24 cellular contexts compared by ENCODE assay signal in genomic region chrX:44889824-44890223, GRCh38. TPM values are rescaled to one million over a fixed set of nuclear protein-coding genes. Genes with fewer than 3 reads are reported as not detected.
DNase-seq lines count a peak whose midpoint lies in the region; ATAC-seq, FAIRE-seq and TF ChIP-seq lines count a peak whose summit lies in the region.
"Had no signal": no experiment of that assay in that cellular context is flagged by ENCODE, and none has a peak within 500 bp of the region (broad histone marks: within the 10 kb centered on the region; RNA-seq: fewer than 3 reads in every experiment).

No MANE protein-coding gene starts in this region.

- H3K4me1 Mint-ChIP-seq in activated naive CD4-positive, alpha-beta T cell treated with anti-CD3 and anti-CD28 coated beads, Interleukin-2, amount 50 U/mL, for 24 hours = peaks cover 57% of the 10 kb centered on the region
- peaks cover 18% of the 10 kb centered on the region for H3K4me1 Mint-ChIP-seq in T-helper 17 cell
- H3K4me1 Mint-ChIP-seq: endodermal cell had no signal

- H3K4me1 ChIP-seq in neutrophil (ENCODE audit: control insufficient read depth in 1 of 2, insufficient read depth in 1 of 2, low read depth in 1 of 2, low read length in 1 of 2) = peaks cover 67 to 91% of the 10 kb centered on the region in 2 experiments
- H3K4me1 ChIP-seq: suprapubic skin had no signal

- H3K27me3 ChIP-seq in neutrophil (no peaks in the 10 kb centered on the region), WERI-Rb-1 (ENCODE audit: insufficient read depth, low read depth, severe bottlenecking) (no peaks in the 10 kb centered on the region)
- H3K27me3 ChIP-seq: body of pancreas, colonic mucosa, suprapubic skin had no signal

- peaks cover 1% of the 10 kb centered on the region for H3K36me3 Mint-ChIP-seq in activated naive CD4-positive, alpha-beta T cell treated with anti-CD3 and anti-CD28 coated beads, Interleukin-2, amount 50 U/mL, for 24 hours
- H3K36me3 Mint-ChIP-seq in T-helper 17 cell (ENCODE audit: low read depth) = no peaks in the 10 kb centered on the region

- ATAC-seq in T-helper 17 cell = no peak
- ATAC-seq: body of pancreas, K562, mucosa of descending colon, SK-N-SH treated with all-trans-retinoic acid at 6 μM for 48 hours had no signal

- DNase-seq in activated naive CD4-positive, alpha-beta T cell treated with anti-CD3 and anti-CD28 coated beads, Interleukin-2, amount 50 U/mL, for 16 hours = no peak
- DNase-seq in MV-4-11 (lab: John Stamatoyannopoulos, UW) (peak; percentile 58), T-helper 17 cell (no peak), WERI-Rb-1 (no peak), putamen (ENCODE audit: low spot score) (no peak), frontal cortex (ENCODE audit: low spot score in 2 of 2) (no peak)
- DNase-seq: activated CD4-positive, alpha-beta T cell treated with anti-CD3 and anti-CD28 coated beads, Interleukin-2, amount 50 U/mL, for 1 hour; activated naive CD8-positive, alpha-beta T cell treated with anti-CD3 and anti-CD28 coated beads for 36 hours; activated T-cell treated with anti-CD3 and anti-CD28 coated beads, Interleukin-2, amount 50 U/mL, for 1 hour; body of pancreas; colonic mucosa; DMS79; endodermal cell; HFFc6; mucosa of descending colon; NCI-H1105; NCI-H526 treated with DMSO at 0.1 percent for 48 hours; stimulated activated CD8-positive, alpha-beta memory T cell treated with anti-CD3 and anti-CD28 coated beads, Interleukin-4, amount 100 ng/mL, for 48 hours had no signal

- H3K9me3 Mint-ChIP-seq in activated naive CD4-positive, alpha-beta T cell treated with anti-CD3 and anti-CD28 coated beads, Interleukin-2, amount 50 U/mL, for 24 hours = no peaks in the 10 kb centered on the region
- H3K9me3 Mint-ChIP-seq: HFFc6 had no signal

- H3K27ac ChIP-seq in neutrophil = peak overlapping the region; percentile 74
- H3K27ac ChIP-seq in WERI-Rb-1 = no peak overlapping the region
- H3K27ac ChIP-seq: colonic mucosa, suprapubic skin had no signal

- H3K27ac Mint-ChIP-seq in activated naive CD4-positive, alpha-beta T cell treated with anti-CD3 and anti-CD28 coated beads, Interleukin-2, amount 50 U/mL, for 24 hours = peak overlapping the region; percentile 18
- no peak overlapping the region for H3K27ac Mint-ChIP-seq in T-helper 17 cell
- H3K27ac Mint-ChIP-seq: activated naive CD8-positive, alpha-beta T cell treated with anti-CD3 and anti-CD28 coated beads for 36 hours; endodermal cell; HFFc6 had no signal

- H3K9me3 ChIP-seq in T-helper 17 cell (ENCODE audit: control insufficient read depth, low read length, poor library complexity, severe bottlenecking) = no peaks in the 10 kb centered on the region
- H3K9me3 ChIP-seq in neutrophil = no peaks in the 10 kb centered on the region
- H3K9me3 ChIP-seq in WERI-Rb-1 (ENCODE audit: severe bottlenecking) = no peaks in the 10 kb centered on the region
- H3K9me3 ChIP-seq: body of pancreas, colonic mucosa, mucosa of descending colon, suprapubic skin had no signal

- H3K4me3 ChIP-seq in neutrophil (ENCODE audit: low read depth in 1 of 2, low read length in 1 of 2) (peak overlapping the region in 1 of 2 experiments; percentile 13), WERI-Rb-1 (ENCODE audit: low read depth, low read length) (no peak overlapping the region)
- H3K4me3 ChIP-seq: body of pancreas, colonic mucosa, K562, mucosa of descending colon, suprapubic skin had no signal

- FAIRE-seq in frontal cortex (lab: Jason Lieb, UNC) = no peak
- FAIRE-seq: K562 had no signal

- H3K27me3 Mint-ChIP-seq in activated naive CD4-positive, alpha-beta T cell treated with anti-CD3 and anti-CD28 coated beads, Interleukin-2, amount 50 U/mL, for 24 hours = no peaks in the 10 kb centered on the region
- no peaks in the 10 kb centered on the region for H3K27me3 Mint-ChIP-seq in T-helper 17 cell
- H3K27me3 Mint-ChIP-seq: activated naive CD8-positive, alpha-beta T cell treated with anti-CD3 and anti-CD28 coated beads for 36 hours had no signal

- H3K36me3 ChIP-seq in neutrophil (no peaks in the 10 kb centered on the region), WERI-Rb-1 (no peaks in the 10 kb centered on the region)
- H3K36me3 ChIP-seq: colonic mucosa, suprapubic skin had no signal

- no peak for TF ChIP-seq CTCF in neutrophil (IDR thresholded peaks at IDR 0.05)
- TF ChIP-seq CTCF in WERI-Rb-1 (IDR thresholded peaks at IDR 0.05; ENCODE audit: low read depth, low read length) = no peak

- H3K4me3 Mint-ChIP-seq in activated naive CD4-positive, alpha-beta T cell treated with anti-CD3 and anti-CD28 coated beads, Interleukin-2, amount 50 U/mL, for 24 hours = no peak overlapping the region
- H3K4me3 Mint-ChIP-seq in T-helper 17 cell = peak overlapping the region; percentile 73
- H3K4me3 Mint-ChIP-seq: activated naive CD8-positive, alpha-beta T cell treated with anti-CD3 and anti-CD28 coated beads for 36 hours; endodermal cell; HFFc6 had no signal

RNA-seq across cellular contexts. Expression of gene KDM6A, which starts 16.8 kb away (rescaled TPM):
- total RNA-seq in T-helper 17 cell (10 to 100 TPM; 53.9 to 60.7 TPM), frontal cortex (27.7 TPM)

RNA-seq across cellular contexts. Expression of gene DUSP21, which starts 46.0 kb away (rescaled TPM):
- total RNA-seq in T-helper 17 cell (not detected), frontal cortex (not detected)
- total RNA-seq: A673; activated naive CD8-positive, alpha-beta T cell treated with anti-CD3 and anti-CD28 coated beads for 36 hours; body of pancreas; colonic mucosa; endodermal cell; HFFc6; mucosa of descending colon; suprapubic skin had no signal
